12 cellular contexts compared by ENCODE assay signal in the genomic region with DNA sequence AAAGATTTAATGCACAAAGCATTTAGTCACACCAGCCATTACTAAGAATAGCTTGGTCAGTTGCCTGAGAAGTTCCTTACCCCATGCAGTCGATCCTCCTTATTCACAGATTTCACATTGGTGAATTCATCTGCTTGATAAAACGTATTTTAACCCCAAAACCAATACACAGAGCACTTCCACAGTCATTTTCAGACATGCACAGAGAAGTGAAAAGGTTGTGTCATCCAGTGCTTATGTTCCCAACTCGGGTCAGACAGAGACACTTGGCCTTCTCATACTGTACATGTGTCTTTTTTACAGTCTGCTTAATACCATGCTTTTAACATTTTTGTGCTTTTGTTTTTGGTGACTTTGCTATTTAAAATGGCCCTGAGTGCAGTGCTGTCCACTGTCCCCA.
"Had no signal": no experiment of that assay in that cellular context is flagged by ENCODE, and none has a peak within 500 bp of the region (broad histone marks: within the 10 kb centered on the region; RNA-seq: fewer than 3 reads in every experiment).

No MANE protein-coding gene starts in this region.

- DNase-seq: activated B cell treated with CpG ODN at 0.5 μM for 24 hours; activated gamma-delta T cell treated with Interleukin-2 at 50 U/mL for 16 hours; activated T-cell treated with anti-CD3 and anti-CD28 coated beads, Interleukin-2, amount 50 U/mL, for 24 hours; body of pancreas; hypothalamus; lower lobe of right lung; mucosa of descending colon; stimulated activated CD4-positive, alpha-beta T cell treated with anti-CD3 and anti-CD28 coated beads, Interleukin-4, amount 100 ng/mL, for 24 hours; stomach; T-helper 17 cell; thyroid gland; uterus had no signal

- H3K27ac ChIP-seq: body of pancreas, lower lobe of right lung, stomach, thyroid gland, uterus had no signal

- H3K4me3 ChIP-seq: body of pancreas, lower lobe of right lung, mucosa of descending colon, stomach, thyroid gland, uterus had no signal

- H3K36me3 ChIP-seq: uterus had no signal

- H3K9me3 ChIP-seq: body of pancreas, lower lobe of right lung, mucosa of descending colon, stomach, thyroid gland, uterus had no signal

- ATAC-seq: body of pancreas, lower lobe of right lung, mucosa of descending colon, T-helper 17 cell had no signal

- H3K27me3 ChIP-seq: body of pancreas, stomach, thyroid gland, uterus had no signal

- H3K4me1 ChIP-seq: body of pancreas, lower lobe of right lung, uterus had no signal
